In the genomic region with DNA sequence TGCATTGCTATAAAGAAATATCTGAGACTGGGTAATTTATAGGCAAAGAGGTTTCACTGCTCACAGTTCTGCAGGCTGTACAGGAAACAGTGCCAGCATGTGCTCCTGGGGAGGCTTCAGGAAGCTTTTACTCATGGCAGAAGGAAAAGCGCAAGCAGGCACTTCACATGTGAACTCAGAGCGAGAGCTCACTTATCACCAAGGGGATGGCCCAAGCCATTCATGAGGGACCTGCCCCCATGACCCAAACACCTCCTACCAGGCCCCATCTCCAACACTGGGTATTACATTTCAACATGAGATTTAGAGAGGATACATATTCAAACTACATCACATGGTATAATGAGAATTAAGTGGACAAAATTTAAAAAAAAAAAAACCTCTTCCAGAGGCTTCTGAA, we compare ENCODE assay signal across 12 cellular contexts. TPM values are rescaled to one million over a fixed set of nuclear protein-coding genes. Genes with fewer than 3 reads are reported as not detected.
DNase-seq lines count a peak whose midpoint lies in the region; ATAC-seq, FAIRE-seq and TF ChIP-seq lines count a peak whose summit lies in the region.
"Had no signal": no experiment of that assay in that cellular context is flagged by ENCODE, and none has a peak within 500 bp of the region (broad histone marks: within the 10 kb centered on the region; RNA-seq: fewer than 3 reads in every experiment).

No MANE protein-coding gene starts in this region.

- peaks cover 23% of the 10 kb centered on the region for H3K36me3 Mint-ChIP-seq in activated CD8-positive, alpha-beta memory T cell treated with anti-CD3 and anti-CD28 coated beads, Interleukin-2, amount 10 ng/mL, durations not matched to agents 7 days and 5 days

- H3K27ac ChIP-seq in effector memory CD4-positive, alpha-beta T cell (ENCODE audit: insufficient read depth, low read length, poor library complexity, severe bottlenecking): peak overlapping the region; percentile 0
- H3K27ac ChIP-seq in sigmoid colon: no peak overlapping the region
- H3K27ac ChIP-seq: transverse colon had no signal

- H3K27me3 ChIP-seq in effector memory CD4-positive, alpha-beta T cell (replicated peaks; ENCODE audit: control insufficient read depth, insufficient read depth, low read length, poor library complexity, severe bottlenecking): no peaks in the 10 kb centered on the region
- H3K27me3 ChIP-seq in sigmoid colon: no peaks in the 10 kb centered on the region
- H3K27me3 ChIP-seq: transverse colon had no signal

- no peak for ATAC-seq in activated CD8-positive, alpha-beta memory T cell treated with anti-CD3 and anti-CD28 coated beads, Interleukin-2, amount 10 ng/mL, durations not matched to agents 7 days and 5 days
- no peak for ATAC-seq in HG02678 (IDR thresholded peaks at IDR 0.05; ENCODE audit: unreplicated experiment)

- no peak for TF ChIP-seq CTCF in sigmoid colon (IDR thresholded peaks at IDR 0.05)

- no peaks in the 10 kb centered on the region for H3K9me3 ChIP-seq in effector memory CD4-positive, alpha-beta T cell (ENCODE audit: control insufficient read depth, low read length)
- H3K9me3 ChIP-seq in sigmoid colon: no peaks in the 10 kb centered on the region
- H3K9me3 ChIP-seq: transverse colon had no signal

- CTCF ChIA-PET in activated CD8-positive, alpha-beta memory T cell treated with anti-CD3 and anti-CD28 coated beads, Interleukin-2, amount 10 ng/mL, durations not matched to agents 7 days and 5 days (lab: Charles Lee): no interaction called here

- H3K4me1 Mint-ChIP-seq in activated CD8-positive, alpha-beta memory T cell treated with anti-CD3 and anti-CD28 coated beads, Interleukin-2, amount 10 ng/mL, durations not matched to agents 7 days and 5 days: peaks cover 43% of the 10 kb centered on the region

- no peak overlapping the region for H3K27ac Mint-ChIP-seq in activated CD8-positive, alpha-beta memory T cell treated with anti-CD3 and anti-CD28 coated beads, Interleukin-2, amount 10 ng/mL, durations not matched to agents 7 days and 5 days
- H3K27ac Mint-ChIP-seq: T-helper 2 cell treated with Interferon-gamma antibody and Interleukin-4, amounts not matched to agents 5 μg/mL and 100 μg/mL, for 36 hours had no signal

- DNase-seq in activated CD8-positive, alpha-beta memory T cell treated with anti-CD3 and anti-CD28 coated beads, Interleukin-2, amount 50 U/mL, for 48 hours: peak; percentile 49
- DNase-seq in activated CD8-positive, alpha-beta memory T cell treated with anti-CD3 and anti-CD28 coated beads, Interleukin-2, amount 10 ng/mL, durations not matched to agents 7 days and 5 days: no peak
- DNase-seq in GM19239 (ENCODE audit: insufficient read length, low spot score) (no peak), sigmoid colon (peak; percentile 21), mesenteric fat pad (ENCODE audit: low spot score) (no peak), GF-D8 (lab: John Stamatoyannopoulos, UW) (no peak)
- DNase-seq in effector memory CD4-positive, alpha-beta T cell: no peak
- DNase-seq: NCI-H510A treated with DMSO at 0.1 percent for 48 hours, transverse colon had no signal

- 90 to 95% methylated on average over 2 of the region's 2 CpGs for WGBS in sigmoid colon, 2 donors

- no peak for TF ChIP-seq EP300 in sigmoid colon (IDR thresholded peaks at IDR 0.05)

- intact Hi-C loops in sigmoid colon (cut with DNase I): no loop called here

- H3K4me1 ChIP-seq in effector memory CD4-positive, alpha-beta T cell (ENCODE audit: control insufficient read depth, insufficient read depth, low read length, poor library complexity, severe bottlenecking): peaks cover 8% of the 10 kb centered on the region
- peaks cover 0 to 67% (median 52%) of the 10 kb centered on the region in 4 donors for H3K4me1 ChIP-seq in sigmoid colon

- no peaks in the 10 kb centered on the region for H3K27me3 Mint-ChIP-seq in activated CD8-positive, alpha-beta memory T cell treated with anti-CD3 and anti-CD28 coated beads, Interleukin-2, amount 10 ng/mL, durations not matched to agents 7 days and 5 days

- no peak overlapping the region for H3K4me3 Mint-ChIP-seq in activated CD8-positive, alpha-beta memory T cell treated with anti-CD3 and anti-CD28 coated beads, Interleukin-2, amount 10 ng/mL, durations not matched to agents 7 days and 5 days
- H3K4me3 Mint-ChIP-seq: T-helper 2 cell treated with Interferon-gamma antibody and Interleukin-4, amounts not matched to agents 5 μg/mL and 100 μg/mL, for 36 hours had no signal

- no peaks in the 10 kb centered on the region for H3K9me3 Mint-ChIP-seq in activated CD8-positive, alpha-beta memory T cell treated with anti-CD3 and anti-CD28 coated beads, Interleukin-2, amount 10 ng/mL, durations not matched to agents 7 days and 5 days (ENCODE audit: low read depth)
- H3K9me3 Mint-ChIP-seq: T-helper 2 cell treated with Interferon-gamma antibody and Interleukin-4, amounts not matched to agents 5 μg/mL and 100 μg/mL, for 36 hours had no signal

- peak; percentile 8 for FAIRE-seq in GM19239 (lab: Jason Lieb, UNC)
- FAIRE-seq: astrocyte had no signal

- H3K4me3 ChIP-seq in effector memory CD4-positive, alpha-beta T cell (ENCODE audit: insufficient read depth, low read depth, low read length, poor library complexity, severe bottlenecking): no peak overlapping the region
- H3K4me3 ChIP-seq in sigmoid colon: no peak overlapping the region
- H3K4me3 ChIP-seq: transverse colon had no signal

- H3K36me3 ChIP-seq in effector memory CD4-positive, alpha-beta T cell (ENCODE audit: control insufficient read depth, insufficient read depth, low read length): peaks cover 5% of the 10 kb centered on the region
- H3K36me3 ChIP-seq in sigmoid colon: no peaks in the 10 kb centered on the region
- H3K36me3 ChIP-seq: transverse colon had no signal

- TF ChIP-seq POLR2A in sigmoid colon (IDR thresholded peaks at IDR 0.05): no peak

RNA-seq across cellular contexts. Expression of a gene that starts 13.7 kb away (rescaled TPM):
- total RNA-seq in activated CD8-positive, alpha-beta memory T cell treated with anti-CD3 and anti-CD28 coated beads, Interleukin-2, amount 10 ng/mL, durations not matched to agents 7 days and 5 days: 100 to 1,000 TPM; 113 to 117 TPM
- total RNA-seq in sigmoid colon (10 to 100 TPM; 43.9 to 63.2 (median 59.9) TPM), mesenteric fat pad (156 TPM)
- 10 to 100 TPM; 30.0 to 69.6 (median 30.5) TPM for polyA plus RNA-seq in sigmoid colon

Comparison
In these comparisons a context has a peak if more than half of its experiments do, and no peak if none do; other contexts are left out.
1. DNase-seq: peak in activated CD8-positive, alpha-beta memory T cell treated with anti-CD3 and anti-CD28 coated beads, Interleukin-2, amount 50 U/mL, for 48 hours (single experiment) and sigmoid colon (single experiment); none in activated CD8-positive, alpha-beta memory T cell treated with anti-CD3 and anti-CD28 coated beads, Interleukin-2, amount 10 ng/mL, durations not matched to agents 7 days and 5 days (single experiment), GM19239 (single experiment), effector memory CD4-positive, alpha-beta T cell (0 of 3), mesenteric fat pad (single experiment) and GF-D8 (single experiment).